8 cellular contexts compared by ENCODE assay signal in the genomic region with DNA sequence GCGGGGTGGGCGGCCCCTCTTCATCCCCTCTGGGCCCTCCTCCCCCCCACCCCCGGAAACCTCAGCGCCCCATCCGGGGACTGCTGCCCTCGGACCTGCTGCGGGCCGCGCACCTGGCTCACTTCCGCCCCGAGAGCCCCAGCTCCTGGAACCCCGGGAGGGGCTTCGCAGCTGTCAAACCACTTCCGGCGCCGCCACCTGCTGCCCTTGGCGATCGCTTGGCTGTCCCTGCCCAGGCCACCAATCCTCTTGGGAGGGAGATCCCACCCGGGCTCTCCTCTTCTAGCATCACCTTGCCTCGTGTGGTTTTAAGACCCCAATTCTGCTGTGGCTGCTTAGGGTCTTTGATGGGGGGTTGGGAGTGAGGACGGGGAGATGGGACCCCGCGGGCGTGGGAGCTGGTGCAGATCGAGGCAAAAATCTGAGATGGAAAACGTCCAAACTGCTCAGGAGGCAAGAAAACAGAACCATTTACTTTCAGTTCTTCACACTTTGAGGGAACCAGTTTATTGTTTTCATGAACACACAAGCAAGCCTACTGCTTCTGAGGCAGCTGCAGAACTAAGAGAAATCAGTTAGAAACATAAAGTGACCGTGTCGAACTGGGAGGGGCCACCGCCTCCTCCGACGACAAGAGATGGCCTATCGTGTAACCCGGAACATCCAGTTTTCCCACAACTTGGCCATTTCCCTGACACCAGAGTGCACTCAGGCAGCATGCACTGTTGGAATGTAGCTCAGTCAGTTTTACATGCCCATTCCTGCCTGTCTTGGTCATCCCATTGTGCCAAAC.
DNase-seq lines count a peak whose midpoint lies in the region; ATAC-seq lines count a peak whose summit lies in the region.

No MANE protein-coding gene starts in this region.

- H3K27ac Mint-ChIP-seq in stimulated activated naive CD8-positive, alpha-beta T cell treated with anti-CD3 and anti-CD28 coated beads, Interleukin-15, Interleukin-2, amounts not matched to agents 100 ng/mL and 50 ng/mL, for 24 hours: peak overlapping the region; percentile 95

- H3K36me3 ChIP-seq in BLaER1 treated with 17β-estradiol and CSF1 and Interleukin-3, amounts not matched to agents 10 nM and 100 nM: no peaks in the 10 kb centered on the region
- H3K36me3 ChIP-seq in muscle layer of colon (ENCODE audit: insufficient read depth, low read length): no peaks in the 10 kb centered on the region

- H3K9ac ChIP-seq in BLaER1 treated with 17β-estradiol and CSF1 and Interleukin-3, amounts not matched to agents 10 nM and 100 nM: peak overlapping the region; percentile 74 to 87 (median 81)
- H3K9ac ChIP-seq in muscle layer of colon (ENCODE audit: low read length): no peak overlapping the region

- no peaks in the 10 kb centered on the region for H3K27me3 Mint-ChIP-seq in stimulated activated naive CD8-positive, alpha-beta T cell treated with anti-CD3 and anti-CD28 coated beads, Interleukin-15, Interleukin-2, amounts not matched to agents 100 ng/mL and 50 ng/mL, for 24 hours

- H3K4me3 ChIP-seq in BLaER1 treated with 17β-estradiol and CSF1 and Interleukin-3, amounts not matched to agents 10 nM and 100 nM: peak overlapping the region; percentile 53 to 74 (median 61)
- H3K4me3 ChIP-seq in muscle layer of colon (ENCODE audit: low read depth in 1 of 2, low read length in 2 of 2): peak overlapping the region; percentile 9 to 44

- peaks cover 0 to 13% (median 4%) of the 10 kb centered on the region in 11 experiments; a peak in 7 of 22 replicates for H3K9me3 ChIP-seq in BLaER1 treated with 17β-estradiol and CSF1 and Interleukin-3, amounts not matched to agents 10 nM and 100 nM (replicated peaks in 1 of 11)
- peaks cover 5% of the 10 kb centered on the region for H3K9me3 ChIP-seq in muscle layer of colon (ENCODE audit: low read length)

- H3K27me3 ChIP-seq in BLaER1 treated with 17β-estradiol and CSF1 and Interleukin-3, amounts not matched to agents 10 nM and 100 nM: no peaks in the 10 kb centered on the region
- H3K27me3 ChIP-seq in muscle layer of colon (ENCODE audit: control insufficient read depth in 1 of 2, insufficient read depth in 2 of 2, low read length in 2 of 2): no peaks in the 10 kb centered on the region

- H3K36me3 Mint-ChIP-seq in stimulated activated naive CD8-positive, alpha-beta T cell treated with anti-CD3 and anti-CD28 coated beads, Interleukin-15, Interleukin-2, amounts not matched to agents 100 ng/mL and 50 ng/mL, for 24 hours (ENCODE audit: low read depth): peaks cover 6% of the 10 kb centered on the region

- H3K4me2 ChIP-seq in BLaER1 treated with 17β-estradiol and CSF1 and Interleukin-3, amounts not matched to agents 10 nM and 100 nM: peak overlapping the region; percentile 68 to 81 (median 70)

- ATAC-seq in GM19035 (IDR thresholded peaks at IDR 0.05; ENCODE audit: unreplicated experiment): peak; percentile 74
- ATAC-seq in HG03159 (IDR thresholded peaks at IDR 0.05; ENCODE audit: unreplicated experiment): peak; percentile 72

- H3K4me1 Mint-ChIP-seq in stimulated activated naive CD8-positive, alpha-beta T cell treated with anti-CD3 and anti-CD28 coated beads, Interleukin-15, Interleukin-2, amounts not matched to agents 100 ng/mL and 50 ng/mL, for 24 hours (ENCODE audit: low read depth): peaks cover 75% of the 10 kb centered on the region

- peak overlapping the region; percentile 75 to 88 (median 84) for H3K27ac ChIP-seq in BLaER1 treated with 17β-estradiol and CSF1 and Interleukin-3, amounts not matched to agents 10 nM and 100 nM
- H3K27ac ChIP-seq in epithelial cell of prostate (peak overlapping the region; percentile 96), muscle layer of colon (ENCODE audit: low read depth, low read length) (peak overlapping the region; percentile 70)

- no peaks in the 10 kb centered on the region for H3K9me3 Mint-ChIP-seq in stimulated activated naive CD8-positive, alpha-beta T cell treated with anti-CD3 and anti-CD28 coated beads, Interleukin-15, Interleukin-2, amounts not matched to agents 100 ng/mL and 50 ng/mL, for 24 hours

- peaks cover 0 to 10% (median 0%) of the 10 kb centered on the region in 11 experiments; a peak in 2 of 22 replicates for H4K20me1 ChIP-seq in BLaER1 treated with 17β-estradiol and CSF1 and Interleukin-3, amounts not matched to agents 10 nM and 100 nM

- H3K4me1 ChIP-seq in BLaER1 treated with 17β-estradiol and CSF1 and Interleukin-3, amounts not matched to agents 10 nM and 100 nM: peaks cover 32 to 47% (median 40%) of the 10 kb centered on the region in 10 experiments
- H3K4me1 ChIP-seq in muscle layer of colon (ENCODE audit: insufficient read depth, low read length): peaks cover 18% of the 10 kb centered on the region

- peak overlapping the region; percentile 90 for H3K4me3 Mint-ChIP-seq in stimulated activated naive CD8-positive, alpha-beta T cell treated with anti-CD3 and anti-CD28 coated beads, Interleukin-15, Interleukin-2, amounts not matched to agents 100 ng/mL and 50 ng/mL, for 24 hours

- DNase-seq in NCI-H69 (lab: John Stamatoyannopoulos, UW) (peak; percentile 87), epithelial cell of prostate (ENCODE audit: low read depth, low spot score) (peak; percentile 90)
- DNase-seq in activated CD8-positive, alpha-beta memory T cell treated with anti-CD3 and anti-CD28 coated beads, Interleukin-2, amount 50 U/mL, for 48 hours: peak; percentile 82

Comparison
In these comparisons a context has a peak if more than half of its experiments do, and no peak if none do; other contexts are left out.
1. Peak in every context shown above with its lines: DNase-seq, ATAC-seq, H3K4me3 ChIP-seq and H3K27ac ChIP-seq.